In the genomic region with DNA sequence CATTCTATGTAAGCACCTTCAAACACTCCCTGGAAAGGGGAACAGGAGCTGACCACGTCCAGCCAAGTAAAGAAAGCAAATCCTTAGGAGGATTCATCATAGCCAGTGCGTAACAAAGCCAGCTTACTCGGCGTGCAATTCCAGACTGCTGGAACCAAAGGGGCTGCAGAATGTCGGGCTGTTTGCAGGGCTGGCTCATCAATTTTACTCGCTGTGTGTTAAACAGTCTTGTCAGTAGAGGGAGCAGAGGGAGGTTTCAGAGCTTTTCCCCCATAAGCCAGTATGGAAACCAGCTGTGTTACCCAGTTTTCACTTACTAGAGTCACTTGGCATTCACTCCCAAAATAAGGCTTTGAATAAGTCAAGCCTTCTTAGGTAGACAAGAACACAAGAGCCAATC, we compare ENCODE assay signal across 1 cellular context.
TF ChIP-seq lines count a peak whose summit lies in the region.

No MANE protein-coding gene starts in this region.

TF ChIP-seq in H1, 55 proteins besides CTCF, POLR2A, EP300 and RAD21:
- no peak for TF ChIP-seq KDM4A (IDR thresholded peaks at IDR 0.05; ENCODE audit: low read depth, low read length, severe bottlenecking)
- TF ChIP-seq SP4 (IDR thresholded peaks at IDR 0.05; ENCODE audit: low read length) = no peak
- no peak for TF ChIP-seq CEBPB (IDR thresholded peaks at IDR 0.05; ENCODE audit: low read depth, low read length)
TF ChIP-seq in H1: peak in this region for 0.
